In the genomic region with DNA sequence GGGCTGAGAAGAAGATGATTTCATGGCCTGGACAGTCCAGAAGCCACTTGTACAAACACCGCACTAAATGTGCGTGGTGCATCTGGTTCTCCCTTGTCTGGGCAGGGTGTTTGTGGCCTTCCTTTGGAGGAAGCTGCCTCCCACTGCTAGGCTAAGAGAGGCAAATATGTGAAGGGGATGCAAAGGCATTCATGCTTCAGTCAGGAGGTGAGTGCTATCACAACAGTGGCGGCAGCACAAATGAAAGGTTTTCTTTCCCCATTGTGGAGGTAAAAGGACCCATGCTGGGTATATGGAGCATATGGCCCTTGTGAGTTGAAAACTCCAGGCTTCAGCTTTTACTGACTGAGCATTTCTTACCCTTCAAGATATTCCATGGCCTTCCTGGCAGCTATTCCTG, we compare ENCODE assay signal across 1 cellular context.
A peak's percentile ranks its signal among the peaks of the same experiment; 100 is the strongest.
TF ChIP-seq lines count a peak whose summit lies in the region.

No MANE protein-coding gene starts in this region.

TF ChIP-seq in H1, 55 proteins besides CTCF, POLR2A, EP300 and RAD21 (continued from another document):
- TF ChIP-seq CREB1 (IDR thresholded peaks at IDR 0.05), result no peak
- peak; percentile 77 for TF ChIP-seq NANOG (IDR thresholded peaks at IDR 0.05; ENCODE audit: insufficient read depth, low read depth, low read length, poor library complexity, severe bottlenecking)
- 0 out of 2 replicates have a peak, but pooled peaks have one; percentile 28 for TF ChIP-seq TAF1 (IDR thresholded peaks at IDR 0.05; ENCODE audit: low read depth, low read length)
- TF ChIP-seq SAP30 (IDR thresholded peaks at IDR 0.05; ENCODE audit: insufficient read depth, insufficient replicate concordance, low read length), result no peak
- no peak for TF ChIP-seq JUND (IDR thresholded peaks at IDR 0.05; ENCODE audit: low read length)
- TF ChIP-seq GABPA (IDR thresholded peaks at IDR 0.05; ENCODE audit: borderline replicate concordance, insufficient read depth, low read length), result no peak
